In genomic region chr16:14310519-14310991, GRCh38 we compare ENCODE assay signal across 8 cellular contexts.
DNase-seq lines count a peak whose midpoint lies in the region; ATAC-seq and TF ChIP-seq lines count a peak whose summit lies in the region.

No MANE protein-coding gene starts in this region.

- H3K9ac ChIP-seq in smooth muscle cell (ENCODE audit: low read depth) = peak overlapping the region; percentile 42

- H3K4me3 ChIP-seq in heart left ventricle = no peak overlapping the region
- no peak overlapping the region for H3K4me3 ChIP-seq in breast epithelium
- H3K4me3 ChIP-seq in smooth muscle cell = no peak overlapping the region

- H3K4me1 ChIP-seq in heart left ventricle (peaks cover 0 to 59% (median 26%) of the 10 kb centered on the region in 12 donors), breast epithelium (peaks cover 0 to 16% of the 10 kb centered on the region in 2 donors), smooth muscle cell (ENCODE audit: low read depth) (peaks cover 39% of the 10 kb centered on the region)

- peak overlapping the region; percentile 99 for H3K4me2 ChIP-seq in smooth muscle cell

- peaks cover 93% of the 10 kb centered on the region for H4K20me1 ChIP-seq in smooth muscle cell (ENCODE audit: low read depth)

- H3K27ac ChIP-seq in heart left ventricle = peak overlapping the region in 7 of 12 donors; percentile 5 to 75 (median 36)
- peak overlapping the region; percentile 12 to 67 for H3K27ac ChIP-seq in breast epithelium
- H3K27ac ChIP-seq in smooth muscle cell (ENCODE audit: low read depth) = peak overlapping the region; percentile 82

- TF ChIP-seq CTCF in heart left ventricle (IDR thresholded peaks at IDR 0.05) (no peak), breast epithelium (IDR thresholded peaks at IDR 0.05) (no peak), smooth muscle cell (IDR thresholded peaks at IDR 0.05; ENCODE audit: borderline replicate concordance, insufficient read depth, poor library complexity, severe bottlenecking) (no peak)

- no peaks in the 10 kb centered on the region for H3K36me3 ChIP-seq in heart left ventricle
- no peaks in the 10 kb centered on the region for H3K36me3 ChIP-seq in breast epithelium
- no peaks in the 10 kb centered on the region for H3K36me3 ChIP-seq in smooth muscle cell (ENCODE audit: low read depth)

- no peak for ATAC-seq in heart left ventricle
- ATAC-seq in Right ventricle myocardium superior (ENCODE audit: poor library complexity) = no peak
- ATAC-seq in HG03196 (IDR thresholded peaks at IDR 0.05; ENCODE audit: unreplicated experiment) = peak; percentile 66
- no peak for ATAC-seq in GM19328 (IDR thresholded peaks at IDR 0.05; ENCODE audit: unreplicated experiment)
- no peak for ATAC-seq in GM21515 (IDR thresholded peaks at IDR 0.05; ENCODE audit: unreplicated experiment)

- no peaks in the 10 kb centered on the region for H3K9me3 ChIP-seq in heart left ventricle
- no peaks in the 10 kb centered on the region for H3K9me3 ChIP-seq in breast epithelium
- H3K9me3 ChIP-seq in smooth muscle cell (replicated peaks; ENCODE audit: low read depth) = no peaks in the 10 kb centered on the region

- H3F3A ChIP-seq in smooth muscle cell (ENCODE audit: low read depth) = no peaks in the 10 kb centered on the region

- TF ChIP-seq POLR2A in heart left ventricle (IDR thresholded peaks at IDR 0.05) (no peak), breast epithelium (IDR thresholded peaks at IDR 0.05) (no peak)

- DNase-seq in heart left ventricle (peak in 1 of 5 donors; percentile 47), Right ventricle myocardium superior (no peak), breast epithelium (ENCODE audit: low spot score in 2 of 2) (no peak), smooth muscle cell (lab: John Stamatoyannopoulos, UW; ENCODE audit: unreplicated experiment) (no peak), NCI-H345 (lab: John Stamatoyannopoulos, UW) (no peak)

- peaks cover 83% of the 10 kb centered on the region for H3K79me2 ChIP-seq in smooth muscle cell (ENCODE audit: low read depth)

- H3K27me3 ChIP-seq in heart left ventricle (no peaks in the 10 kb centered on the region), breast epithelium (no peaks in the 10 kb centered on the region), smooth muscle cell (ENCODE audit: low read depth) (no peaks in the 10 kb centered on the region)

- 42 to 64% (median 49%) methylated on average over 7 to 10 of the region's 10 CpGs for WGBS in heart left ventricle, 4 donors
- WGBS in smooth muscle cell (ENCODE audit: low lambda C conversion rate) = 40% methylated on average over 10 of the region's 10 CpGs

- intact Hi-C loops in heart left ventricle (cut with DNase I) (loop anchor here in 1 of 10 donors (10.0 kb wide), 1 partner anchor 84 kb away; no protein-coding TSS in a partner anchor), Right ventricle myocardium superior (cut with DNase I) (no loop called here), breast epithelium (cut with DNase I; ENCODE audit: low total_unique reads) (no loop called here)

- H2AFZ ChIP-seq in smooth muscle cell (ENCODE audit: low read depth) = no peak overlapping the region
